1 cellular context compared by ENCODE assay signal in the genomic region with DNA sequence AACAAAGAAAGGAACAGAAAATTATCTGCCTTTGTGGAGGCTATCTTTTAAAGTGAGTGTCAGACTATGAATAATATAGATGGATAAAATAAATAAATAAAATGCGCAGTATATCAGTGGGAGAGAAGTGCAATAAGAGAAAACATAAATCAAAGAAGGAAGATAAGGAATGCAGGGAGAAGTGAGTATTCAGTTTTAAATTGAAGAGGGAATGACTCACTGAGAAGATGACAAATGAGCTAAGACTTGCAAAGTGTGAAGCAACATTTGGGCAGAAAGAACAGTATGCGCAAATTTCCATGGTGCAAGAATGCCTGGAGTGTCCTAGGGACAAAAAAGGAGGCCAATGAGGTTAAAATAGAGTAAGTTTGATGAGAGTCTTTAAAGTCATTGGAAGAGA.
TF ChIP-seq lines count a peak whose summit lies in the region.

No MANE protein-coding gene starts in this region.

TF ChIP-seq in GM23338, 12 proteins besides CTCF, POLR2A, EP300 and RAD21:
- TF ChIP-seq REST (IDR thresholded peaks at IDR 0.05; ENCODE audit: unreplicated experiment) (no peak), EZH2 (IDR thresholded peaks at IDR 0.05; ENCODE audit: low read depth, unreplicated experiment) (no peak)
